Comparison of ENCODE assay signal across 19 cellular contexts in the genomic region with DNA sequence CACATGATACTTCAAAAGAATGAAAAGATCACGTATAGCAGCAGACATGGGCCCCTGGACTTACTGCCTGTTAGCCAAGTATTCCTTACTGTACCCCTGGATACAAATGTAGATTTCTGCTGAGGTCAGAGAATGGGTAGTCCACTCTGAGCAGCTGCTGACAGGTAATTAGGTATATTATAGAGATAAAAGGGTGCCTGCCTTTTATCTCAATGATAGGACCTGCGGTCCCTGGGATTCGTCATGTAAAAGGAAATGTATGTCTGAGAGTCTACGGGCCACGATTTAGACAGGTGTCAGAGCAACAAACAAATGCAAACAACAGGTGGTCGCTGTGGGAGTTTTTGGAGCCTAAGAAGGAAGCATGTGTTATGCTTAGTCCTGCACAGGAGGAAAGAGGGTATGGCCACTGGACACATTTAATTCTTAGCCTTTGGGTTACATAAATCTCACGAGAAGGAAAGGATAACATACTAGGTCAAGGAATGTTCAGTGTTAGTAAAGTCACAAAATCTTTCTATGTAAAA.
DNase-seq lines count a peak whose midpoint lies in the region; ATAC-seq and TF ChIP-seq lines count a peak whose summit lies in the region.
"Had no signal": no experiment of that assay in that cellular context is flagged by ENCODE, and none has a peak within 500 bp of the region (broad histone marks: within the 10 kb centered on the region; RNA-seq: fewer than 3 reads in every experiment).

No MANE protein-coding gene starts in this region.

- POLR2A ChIA-PET in CD8-positive, alpha-beta T cell (lab: Charles Lee), result no interaction called here

- H2AFZ ChIP-seq in osteoblast (ENCODE audit: low read length), result no peak overlapping the region

- no peak for TF ChIP-seq CTCF in CD8-positive, alpha-beta T cell (IDR thresholded peaks at IDR 0.05)
- no peak for TF ChIP-seq CTCF in osteoblast (IDR thresholded peaks at IDR 0.05; ENCODE audit: extremely low read depth, low read depth, low read length)

- CTCF ChIA-PET in CD8-positive, alpha-beta T cell (lab: Charles Lee), result interaction anchor here (1.2 to 1.7 kb wide), 2 partner anchors 34 to 88 kb away, joined by 4 read pairs; no protein-coding TSS in a partner anchor

- no peaks in the 10 kb centered on the region for H3K27me3 Mint-ChIP-seq in CD8-positive, alpha-beta T cell (ENCODE audit: low read depth)
- H3K27me3 Mint-ChIP-seq in activated naive CD8-positive, alpha-beta T cell treated with anti-CD3 and anti-CD28 coated beads, Interleukin-2, amount 50 U/mL, for 24 hours, result no peaks in the 10 kb centered on the region
- H3K27me3 Mint-ChIP-seq: activated naive CD8-positive, alpha-beta T cell treated with anti-CD3 and anti-CD28 coated beads, Interleukin-2, amount 10 ng/mL, durations not matched to agents 7 days and 5 days had no signal

- H3K9me3 Mint-ChIP-seq in CD8-positive, alpha-beta T cell, result no peaks in the 10 kb centered on the region
- no peaks in the 10 kb centered on the region for H3K9me3 Mint-ChIP-seq in activated naive CD8-positive, alpha-beta T cell treated with anti-CD3 and anti-CD28 coated beads, Interleukin-2, amount 50 U/mL, for 24 hours
- H3K9me3 Mint-ChIP-seq: activated naive CD8-positive, alpha-beta T cell treated with anti-CD3 and anti-CD28 coated beads, Interleukin-2, amount 10 ng/mL, durations not matched to agents 7 days and 5 days had no signal

- no peak overlapping the region for H3K27ac ChIP-seq in CD8-positive, alpha-beta T cell (ENCODE audit: low read depth, low read length)
- no peak overlapping the region for H3K27ac ChIP-seq in osteoblast (ENCODE audit: low read depth, low read length)
- H3K27ac ChIP-seq: cardiac muscle cell, esophagus muscularis mucosa, KMS-11, right lobe of liver, testis had no signal

- peaks cover 10% of the 10 kb centered on the region for H4K20me1 ChIP-seq in osteoblast (ENCODE audit: insufficient read depth, low read length)

- H3K27ac Mint-ChIP-seq in CD8-positive, alpha-beta T cell, result peak overlapping the region; percentile 47
- H3K27ac Mint-ChIP-seq in activated naive CD8-positive, alpha-beta T cell treated with anti-CD3 and anti-CD28 coated beads, Interleukin-2, amount 50 U/mL, for 24 hours, result peak overlapping the region; percentile 10
- H3K27ac Mint-ChIP-seq: activated naive CD8-positive, alpha-beta T cell treated with anti-CD3 and anti-CD28 coated beads, Interleukin-2, amount 10 ng/mL, durations not matched to agents 7 days and 5 days had no signal

- H3K4me3 ChIP-seq in CD8-positive, alpha-beta T cell (ENCODE audit: low read depth, low read length), result no peak overlapping the region
- H3K4me3 ChIP-seq in osteoblast (ENCODE audit: insufficient read depth, low read length), result no peak overlapping the region
- H3K4me3 ChIP-seq: cardiac muscle cell, esophagus muscularis mucosa, right lobe of liver, testis had no signal

- H3K27me3 ChIP-seq in CD8-positive, alpha-beta T cell (ENCODE audit: insufficient read depth, low read length), result no peaks in the 10 kb centered on the region
- H3K27me3 ChIP-seq in osteoblast (ENCODE audit: insufficient read depth, low read length), result no peaks in the 10 kb centered on the region
- H3K27me3 ChIP-seq: esophagus muscularis mucosa, right lobe of liver, testis had no signal

- no peak overlapping the region for H3K4me2 ChIP-seq in osteoblast (ENCODE audit: insufficient read depth, low read length)
- H3K4me2 ChIP-seq: KMS-11 had no signal

- peaks cover 58% of the 10 kb centered on the region for H3K36me3 Mint-ChIP-seq in CD8-positive, alpha-beta T cell
- H3K36me3 Mint-ChIP-seq in activated naive CD8-positive, alpha-beta T cell treated with anti-CD3 and anti-CD28 coated beads, Interleukin-2, amount 50 U/mL, for 24 hours (ENCODE audit: low read depth), result peaks cover 20% of the 10 kb centered on the region

- H3K4me1 Mint-ChIP-seq in CD8-positive, alpha-beta T cell (ENCODE audit: low read depth), result peaks cover 74% of the 10 kb centered on the region
- peaks cover 57% of the 10 kb centered on the region for H3K4me1 Mint-ChIP-seq in activated naive CD8-positive, alpha-beta T cell treated with anti-CD3 and anti-CD28 coated beads, Interleukin-2, amount 50 U/mL, for 24 hours

- H3K9me3 ChIP-seq in CD8-positive, alpha-beta T cell (ENCODE audit: low read length), result no peaks in the 10 kb centered on the region
- H3K9me3 ChIP-seq in osteoblast (ENCODE audit: low read depth, low read length), result no peaks in the 10 kb centered on the region
- H3K9me3 ChIP-seq: esophagus muscularis mucosa, right lobe of liver, testis had no signal

- H3K4me1 ChIP-seq in CD8-positive, alpha-beta T cell (ENCODE audit: insufficient read depth, low read length), result peaks cover 6% of the 10 kb centered on the region
- peaks cover 12% of the 10 kb centered on the region for H3K4me1 ChIP-seq in osteoblast (ENCODE audit: insufficient read depth, low read length)
- H3K4me1 ChIP-seq: right lobe of liver, testis had no signal

- DNase-seq in CD8-positive, alpha-beta T cell, result no peak
- DNase-seq in NCI-H1092 (lab: John Stamatoyannopoulos, UW) (peak; percentile 30), NCI-H345 treated with DMSO at 0.1 percent for 48 hours (lab: John Stamatoyannopoulos, UW; ENCODE audit: unreplicated experiment) (peak; percentile 77), GF-D8 (lab: John Stamatoyannopoulos, UW) (no peak), osteoblast (ENCODE audit: insufficient read length, low spot score, missing footprints) (no peak), HK-2 (ENCODE audit: unreplicated experiment) (no peak)
- DNase-seq in activated naive CD8-positive, alpha-beta T cell treated with anti-CD3 and anti-CD28 coated beads, Interleukin-2, amount 50 U/mL, for 24 hours, result no peak
- DNase-seq: activated CD4-positive, CD25-positive, alpha-beta regulatory T cell; activated naive CD8-positive, alpha-beta T cell treated with anti-CD3 and anti-CD28 coated beads, Interleukin-2, amount 10 ng/mL, durations not matched to agents 7 days and 5 days; DMS79; mesendoderm; right lobe of liver; stimulated activated CD4-positive, alpha-beta T cell treated with anti-CD3 and anti-CD28 coated beads, Interleukin-2, amount 100 ng/mL, for 48 hours; stimulated activated CD8-positive, alpha-beta memory T cell treated with anti-CD3 and anti-CD28 coated beads, Interleukin-4, amount 100 ng/mL, for 48 hours; testis had no signal

- no peak for ATAC-seq in CD8-positive, alpha-beta T cell
- ATAC-seq in activated naive CD8-positive, alpha-beta T cell treated with anti-CD3 and anti-CD28 coated beads, Interleukin-2, amount 50 U/mL, for 24 hours, result no peak
- no peak for ATAC-seq in HG03135 (IDR thresholded peaks at IDR 0.05; ENCODE audit: unreplicated experiment)
- ATAC-seq: right lobe of liver had no signal

- intact Hi-C loops in CD8-positive, alpha-beta T cell (cut with DNase I, micrococcal nuclease), result loop anchor here in 1 of 2 experiments (5.0 kb wide), 1 partner anchor 44 kb away; no protein-coding TSS in a partner anchor

- H3K79me2 ChIP-seq in osteoblast (ENCODE audit: insufficient read depth, low read length), result peaks cover 37% of the 10 kb centered on the region

- no peak overlapping the region for H3K4me3 Mint-ChIP-seq in CD8-positive, alpha-beta T cell
- H3K4me3 Mint-ChIP-seq in activated naive CD8-positive, alpha-beta T cell treated with anti-CD3 and anti-CD28 coated beads, Interleukin-2, amount 50 U/mL, for 24 hours, result no peak overlapping the region
- H3K4me3 Mint-ChIP-seq: activated naive CD8-positive, alpha-beta T cell treated with anti-CD3 and anti-CD28 coated beads, Interleukin-2, amount 10 ng/mL, durations not matched to agents 7 days and 5 days had no signal

- H3K36me3 ChIP-seq in CD8-positive, alpha-beta T cell (ENCODE audit: insufficient read depth, low read length), result no peaks in the 10 kb centered on the region
- H3K36me3 ChIP-seq in osteoblast (ENCODE audit: insufficient read depth, low read length), result peaks cover 2% of the 10 kb centered on the region
- H3K36me3 ChIP-seq: cardiac muscle cell, right lobe of liver had no signal

Comparison
In these comparisons a context has a peak if more than half of its experiments do, and no peak if none do; other contexts are left out.
1. DNase-seq: peak in NCI-H1092 (single experiment) and NCI-H345 treated with DMSO at 0.1 percent for 48 hours (single experiment); none in CD8-positive, alpha-beta T cell (0 of 7), activated naive CD8-positive, alpha-beta T cell treated with anti-CD3 and anti-CD28 coated beads, Interleukin-2, amount 50 U/mL, for 24 hours (single experiment), GF-D8 (single experiment), osteoblast (single experiment) and HK-2 (single experiment).